In genomic region chr16:27198451-27199234, GRCh38 we compare ENCODE assay signal across 1 cellular context.
A peak's percentile ranks its signal among the peaks of the same experiment; 100 is the strongest.
TF ChIP-seq lines count a peak whose summit lies in the region.

No MANE protein-coding gene starts in this region.

TF ChIP-seq in K562, 482 proteins besides CTCF, POLR2A, EP300 and RAD21 (continued from another document and continues in another):
- TF ChIP-seq ZNF318 (IDR thresholded peaks at IDR 0.05; ENCODE audit: borderline replicate concordance in 1 of 2, low read depth in 1 of 2): no peak
- peak in 1 of 2 experiments; percentile 58; a peak in 2 of 4 replicates for TF ChIP-seq FOXK2 (conservative IDR thresholded peaks at IDR 0.05 in 1 of 2, IDR thresholded peaks at IDR 0.05 in 1 of 2; ENCODE audit: low read depth in 2 of 2)
- TF ChIP-seq ETV5 (CRISPR knock-in tag; IDR thresholded peaks at IDR 0.05; ENCODE audit: low read depth): no peak
- TF ChIP-seq ZBTB11 (CRISPR knock-in tag; IDR thresholded peaks at IDR 0.05): no peak; a peak in 1 of 6 replicates
- TF ChIP-seq CSDE1 (IDR thresholded peaks at IDR 0.05): no peak
- no peak for TF ChIP-seq ZNF217 (CRISPR knock-in tag; IDR thresholded peaks at IDR 0.05)
- TF ChIP-seq HIVEP1 (CRISPR knock-in tag; IDR thresholded peaks at IDR 0.05): no peak
- no peak for TF ChIP-seq IFI16 (CRISPR knock-in tag; IDR thresholded peaks at IDR 0.05)
- no peak for TF ChIP-seq ZNF384 (IDR thresholded peaks at IDR 0.05; ENCODE audit: low read depth, low read length)
- TF ChIP-seq CUX1 (CRISPR knock-in tag; IDR thresholded peaks at IDR 0.05): peak; percentile 81; the same call in 1 of the 2 replicates
- TF ChIP-seq ZBTB12 (CRISPR knock-in tag; IDR thresholded peaks at IDR 0.05): no peak
- TF ChIP-seq KDM1A (IDR thresholded peaks at IDR 0.05): no peak
- TF ChIP-seq ZNF583 (CRISPR knock-in tag; IDR thresholded peaks at IDR 0.05): no peak
- no peak for TF ChIP-seq MYBL2 (IDR thresholded peaks at IDR 0.05; ENCODE audit: low read depth)
- no peak for TF ChIP-seq MYBL2 (CRISPR knock-in tag; IDR thresholded peaks at IDR 0.05; ENCODE audit: borderline replicate concordance)
- TF ChIP-seq ZNF444 (CRISPR knock-in tag; IDR thresholded peaks at IDR 0.05): no peak
- no peak for TF ChIP-seq HDGF (IDR thresholded peaks at IDR 0.05)
- TF ChIP-seq KHSRP (IDR thresholded peaks at IDR 0.05): no peak
- TF ChIP-seq NFE2L1 (tag; IDR thresholded peaks at IDR 0.05; ENCODE audit: borderline replicate concordance, low read depth): no peak
- TF ChIP-seq RNF219 (CRISPR knock-in tag; IDR thresholded peaks at IDR 0.05): no peak
- no peak for TF ChIP-seq PHF21A (IDR thresholded peaks at IDR 0.05; ENCODE audit: borderline replicate concordance, low read depth)
- 0 out of 2 replicates have a peak, but pooled peaks have one; percentile 50 for TF ChIP-seq HDAC8 (tag; IDR thresholded peaks at IDR 0.05)
- no peak for TF ChIP-seq AFF4 (CRISPR knock-in tag; IDR thresholded peaks at IDR 0.05)
- peak; percentile 46; the same call in 1 of the 2 replicates for TF ChIP-seq FOSL1 (tag; conservative IDR thresholded peaks at IDR 0.05)
- TF ChIP-seq ZNF347 (CRISPR knock-in tag; IDR thresholded peaks at IDR 0.05; ENCODE audit: low read depth): no peak
- TF ChIP-seq EZH2 (IDR thresholded peaks at IDR 0.05; ENCODE audit: borderline replicate concordance, low read depth, low read length): no peak
- TF ChIP-seq KLF13 (tag; IDR thresholded peaks at IDR 0.05; ENCODE audit: borderline replicate concordance, low read depth): no peak
- no peak for TF ChIP-seq PHB2 (IDR thresholded peaks at IDR 0.05; ENCODE audit: low read depth)
- no peak for TF ChIP-seq ZNF445 (CRISPR knock-in tag; IDR thresholded peaks at IDR 0.05; ENCODE audit: low read depth)
- TF ChIP-seq MCM2 (IDR thresholded peaks at IDR 0.05; ENCODE audit: low read depth): no peak
- TF ChIP-seq KDM4B (IDR thresholded peaks at IDR 0.05; ENCODE audit: borderline replicate concordance in 2 of 2, low read depth in 1 of 2): no peak
- TF ChIP-seq SMARCA5 (IDR thresholded peaks at IDR 0.05): no peak
- TF ChIP-seq HOXB6 (CRISPR knock-in tag; IDR thresholded peaks at IDR 0.05; ENCODE audit: borderline replicate concordance): no peak
- no peak for TF ChIP-seq ZZZ3 (IDR thresholded peaks at IDR 0.05)
